ENCODE assay signal across 7 cellular contexts in genomic region chr1:146012703-146013565, GRCh38. TPM values are rescaled to one million over a fixed set of nuclear protein-coding genes. Genes with fewer than 3 reads are reported as not detected.
A peak's percentile ranks its signal among the peaks of the same experiment; 100 is the strongest.
DNase-seq lines count a peak whose midpoint lies in the region; ATAC-seq and TF ChIP-seq lines count a peak whose summit lies in the region.

No MANE protein-coding gene starts in this region.

- intact Hi-C loops in adrenal gland (cut with DNase I) (loop anchor here (5.0 kb wide), 4 partner anchors 36 to 166 kb away; partner anchors contain the start of gene NUDT17 (in 2 of the 2)), left ventricle myocardium superior (cut with micrococcal nuclease) (loop anchor here (5.0 kb wide), 2 partner anchors 36 to 166 kb away; partner anchors contain the start of gene NUDT17)

- H3K9me3 ChIP-seq in adrenal gland (replicated peaks in 1 of 3), result no peaks in the 10 kb centered on the region
- H3K9me3 ChIP-seq in skeletal muscle satellite cell (replicated peaks; ENCODE audit: low read length), result no peaks in the 10 kb centered on the region

- TF ChIP-seq CTCF in adrenal gland (IDR thresholded peaks at IDR 0.05), result peak; percentile 34 to 87 (median 74)

- H3K36me3 ChIP-seq in adrenal gland (replicated peaks in 1 of 2) (no peaks in the 10 kb centered on the region), skeletal muscle satellite cell (ENCODE audit: insufficient read depth, low read length) (no peaks in the 10 kb centered on the region)

- DNase-seq in GDM1 (lab: John Stamatoyannopoulos, UW), result peak; percentile 21
- DNase-seq in M059J (ENCODE audit: low read depth), result peak; percentile 88
- peak; percentile 76 for DNase-seq in RPMI8226
- peak in 6 of 7 donors; percentile 59 to 77 (median 68) for DNase-seq in adrenal gland
- no peak for DNase-seq in left ventricle myocardium superior

- no peak overlapping the region for H3K27ac ChIP-seq in adrenal gland

- peak; percentile 29 for ATAC-seq in left ventricle myocardium superior
- ATAC-seq in GM18519 (IDR thresholded peaks at IDR 0.05; ENCODE audit: low FRiP score, unreplicated experiment), result no peak

- WGBS in adrenal gland, 4 donors, result 4 to 13% (median 6%) methylated on average over 4 of the region's 4 CpGs

- H3K4me1 ChIP-seq in adrenal gland (replicated peaks in 1 of 2) (peaks cover 0 to 12% of the 10 kb centered on the region in 2 donors), skeletal muscle satellite cell (ENCODE audit: control insufficient read depth, insufficient read depth, low read length) (peaks cover 8% of the 10 kb centered on the region)

- H3K9ac ChIP-seq in skeletal muscle satellite cell (ENCODE audit: low read depth, low read length), result peak overlapping the region; percentile 19

- H3K27me3 ChIP-seq in adrenal gland (no peaks in the 10 kb centered on the region), skeletal muscle satellite cell (ENCODE audit: control insufficient read depth, insufficient read depth, low read length) (peaks cover 8% of the 10 kb centered on the region)

- H3K4me2 ChIP-seq in skeletal muscle satellite cell (ENCODE audit: low read length), result peak overlapping the region; percentile 32

- no peak overlapping the region for H3K4me3 ChIP-seq in adrenal gland
- H3K4me3 ChIP-seq in skeletal muscle satellite cell (ENCODE audit: low read length), result no peak overlapping the region

- no peak for TF ChIP-seq POLR2A in adrenal gland (IDR thresholded peaks at IDR 0.05)

RNA-seq across cellular contexts. Expression of gene HJV, which starts 8.6 kb away (rescaled TPM):
- not detected in 2 replicates for total RNA-seq in M059J (2014; rRNA removed; shearing (Covaris generic))
- total RNA-seq in adrenal gland, result 1 to 10 TPM in 1 of 8 donors, under 1 TPM in 4, not detected in 3; 0.11 to 1.7 (median 0.41) TPM
- under 1 TPM in 2 of 3 donors, not detected in 1; 0.07 to 0.11 TPM for polyA plus RNA-seq in adrenal gland
- total RNA-seq in left ventricle myocardium superior, result 71.9 TPM
- total RNA-seq in skeletal muscle satellite cell (2012; rRNA removed), result 2.2 TPM in 1 of 2 replicates, not detected in the other

RNA-seq across cellular contexts. Expression of gene TXNIP, which starts 16.6 kb away (rescaled TPM):
- 651 and 749 TPM in 2 replicates for total RNA-seq in M059J (2014; rRNA removed; shearing (Covaris generic))
- total RNA-seq in adrenal gland, result 1,000 to 10,000 TPM in 4 of 8 donors, 100 to 1,000 TPM in 4; 202 to 2,069 (median 1,016) TPM
- 100 to 1,000 TPM; 231 to 486 (median 342) TPM for polyA plus RNA-seq in adrenal gland
- total RNA-seq in left ventricle myocardium superior, result 954 TPM
- 139 and 159 TPM in 2 replicates for total RNA-seq in skeletal muscle satellite cell (2012; rRNA removed)

RNA-seq across cellular contexts. Expression of gene POLR3GL, which starts 48.4 kb away (rescaled TPM):
- 23.1 and 28.9 TPM in 2 replicates for total RNA-seq in M059J (2014; rRNA removed; shearing (Covaris generic))
- total RNA-seq in adrenal gland (10 to 100 TPM; 18.4 to 35.2 (median 29.4) TPM), left ventricle myocardium superior (44.0 TPM)
- polyA plus RNA-seq in adrenal gland, result 10 to 100 TPM; 36.0 to 48.7 (median 44.9) TPM
- total RNA-seq in skeletal muscle satellite cell (2012; rRNA removed), result 7.9 TPM in 2 replicates

RNA-seq across cellular contexts. Expression of gene ANKRD34A, which starts 48.6 kb away (rescaled TPM):
- total RNA-seq in M059J (2014; rRNA removed; shearing (Covaris generic)), result 0.59 and 1.7 TPM in 2 replicates
- 1 to 10 TPM in 4 of 8 donors, under 1 TPM in 4; 0.24 to 2.5 (median 1.0) TPM for total RNA-seq in adrenal gland
- 1 to 10 TPM in 2 of 3 donors, under 1 TPM in 1; 0.59 to 1.0 (median 1.0) TPM for polyA plus RNA-seq in adrenal gland
- 0.52 TPM for total RNA-seq in left ventricle myocardium superior
- 0.87 and 1.3 TPM in 2 replicates for total RNA-seq in skeletal muscle satellite cell (2012; rRNA removed)

RNA-seq across cellular contexts. Expression of gene LIX1L, which starts 55.1 kb away (rescaled TPM):
- 24.7 and 39.2 TPM in 2 replicates for total RNA-seq in M059J (2014; rRNA removed; shearing (Covaris generic))
- 10 to 100 TPM; 31.5 to 61.2 (median 45.3) TPM for total RNA-seq in adrenal gland
- 10 to 100 TPM in 2 of 3 donors, 1 to 10 TPM in 1; 9.6 to 27.5 (median 10.4) TPM for polyA plus RNA-seq in adrenal gland
- 25.2 TPM for total RNA-seq in left ventricle myocardium superior
- 22.6 and 23.2 TPM in 2 replicates for total RNA-seq in skeletal muscle satellite cell (2012; rRNA removed)

Comparison
In these comparisons a context has a peak if more than half of its experiments do, and no peak if none do; other contexts are left out.
1. RNA of gene HJV, which starts 8.6 kb away (total RNA-seq): 71.9 TPM in left ventricle myocardium superior (single experiment); 0.11 to 1.7 TPM in adrenal gland and not detected in M059J; every median in the first group is over 10 times any median in the second.